In the genomic region with DNA sequence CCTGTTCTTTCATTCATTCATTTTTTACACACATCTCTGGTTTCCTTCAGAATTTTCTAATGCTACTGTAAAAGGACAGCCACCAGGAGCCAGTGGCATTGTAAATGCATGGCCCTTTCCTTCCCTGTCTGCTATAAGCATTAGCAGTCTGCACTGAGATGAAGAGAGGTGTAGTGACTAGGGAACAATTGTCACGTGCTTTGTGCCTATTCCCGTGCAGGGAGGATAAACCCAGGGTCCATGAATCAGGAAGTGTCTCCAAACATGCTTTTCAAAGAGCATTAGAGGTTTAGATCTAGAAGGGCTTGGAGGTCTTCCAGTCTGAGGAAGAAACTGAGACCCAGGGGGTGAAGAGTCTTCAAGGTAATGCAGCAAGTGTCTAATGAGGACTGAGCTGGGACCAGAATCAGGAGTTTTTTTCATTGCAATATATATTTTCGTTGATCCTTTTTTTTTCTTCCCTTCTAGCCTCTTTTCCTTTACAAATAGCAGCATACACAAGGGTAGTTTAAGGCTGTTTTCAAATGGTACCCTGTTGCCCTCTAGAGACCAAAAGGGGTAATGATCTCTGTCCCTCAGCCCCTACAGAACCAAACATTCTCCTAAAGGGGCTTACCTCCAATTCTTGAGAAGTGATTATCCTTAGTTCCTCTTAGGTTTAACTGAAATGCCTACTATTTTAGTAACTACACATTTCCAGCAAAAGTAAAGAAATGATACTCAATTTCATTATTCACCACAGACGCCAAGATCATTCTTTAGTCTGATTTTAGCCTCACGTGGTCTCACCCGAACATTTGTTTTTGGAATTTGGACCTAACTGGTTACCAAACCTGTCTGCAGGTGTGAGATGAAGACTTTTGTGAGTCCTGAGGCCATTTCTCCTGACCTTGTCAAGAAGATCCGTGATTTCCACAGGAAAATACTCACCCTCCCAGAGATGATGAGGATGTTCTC, we compare ENCODE assay signal across 9 cellular contexts. TPM values are rescaled to one million over a fixed set of nuclear protein-coding genes. Genes with fewer than 3 reads are reported as not detected.
DNase-seq lines count a peak whose midpoint lies in the region; ATAC-seq and TF ChIP-seq lines count a peak whose summit lies in the region.
"Had no signal": no experiment of that assay in that cellular context is flagged by ENCODE, and none has a peak within 500 bp of the region (broad histone marks: within the 10 kb centered on the region; RNA-seq: fewer than 3 reads in every experiment).

No MANE protein-coding gene starts in this region.

- no peaks in the 10 kb centered on the region for H4K20me1 ChIP-seq in osteoblast (ENCODE audit: insufficient read depth, low read length)

- H3K27me3 ChIP-seq in osteoblast (ENCODE audit: insufficient read depth, low read length) = peaks cover 78% of the 10 kb centered on the region

- CTCF ChIA-PET in activated naive CD4-positive, alpha-beta T cell treated with anti-CD3 and anti-CD28 coated beads, Interleukin-2, amount 10 ng/mL, durations not matched to agents 7 days and 5 days (lab: Charles Lee) = interaction anchor here (1.2 to 2.2 kb wide), 5 partner anchors 18 to 67 kb away, joined by 3 to 13 read pairs (median 6); no protein-coding TSS in a partner anchor

- no peak overlapping the region for H3K4me3 ChIP-seq in fibroblast of the aortic adventitia (ENCODE audit: low read depth, low read length)
- H3K4me3 ChIP-seq in osteoblast (ENCODE audit: insufficient read depth, low read length) = no peak overlapping the region

- H2AFZ ChIP-seq in osteoblast (ENCODE audit: low read length) = no peak overlapping the region

- no peak overlapping the region for H3K27ac ChIP-seq in osteoblast (ENCODE audit: low read depth, low read length)

- no peaks in the 10 kb centered on the region for H3K9me3 Mint-ChIP-seq in activated naive CD4-positive, alpha-beta T cell treated with anti-CD3 and anti-CD28 coated beads, Interleukin-2, amount 10 ng/mL, durations not matched to agents 7 days and 5 days
- H3K9me3 Mint-ChIP-seq: dendritic cell treated with granulocyte-macrophage colony-stimulating factor and Interleukin-4, amounts not matched to agents 40 ng/mL and 50 ng/mL, for 4 days had no signal

- H3K27me3 Mint-ChIP-seq in T-helper 17 cell = peaks cover 59% of the 10 kb centered on the region
- peaks cover 56% of the 10 kb centered on the region for H3K27me3 Mint-ChIP-seq in activated naive CD4-positive, alpha-beta T cell treated with anti-CD3 and anti-CD28 coated beads, Interleukin-2, amount 10 ng/mL, durations not matched to agents 7 days and 5 days

- TF ChIP-seq CTCF in fibroblast of the aortic adventitia (IDR thresholded peaks at IDR 0.05; ENCODE audit: insufficient read depth, low read length) = peak; percentile 94
- peak; percentile 91 for TF ChIP-seq CTCF in osteoblast (IDR thresholded peaks at IDR 0.05; ENCODE audit: extremely low read depth, low read depth, low read length)

- H3K4me2 ChIP-seq in osteoblast (ENCODE audit: insufficient read depth, low read length) = no peak overlapping the region

- H3K36me3 ChIP-seq in osteoblast (ENCODE audit: insufficient read depth, low read length) = no peaks in the 10 kb centered on the region

- no peak overlapping the region for H3K27ac Mint-ChIP-seq in T-helper 17 cell
- no peak overlapping the region for H3K27ac Mint-ChIP-seq in activated naive CD4-positive, alpha-beta T cell treated with anti-CD3 and anti-CD28 coated beads, Interleukin-2, amount 10 ng/mL, durations not matched to agents 7 days and 5 days
- H3K27ac Mint-ChIP-seq: dendritic cell treated with granulocyte-macrophage colony-stimulating factor and Interleukin-4, amounts not matched to agents 40 ng/mL and 50 ng/mL, for 4 days had no signal

- peak; percentile 64 to 83 for ATAC-seq in activated CD4-positive, CD25-positive, alpha-beta regulatory T cell treated with anti-CD3 and anti-CD28 coated beads, Interleukin-2, amount 50 U/mL, for 24 hours
- peak; percentile 78 for ATAC-seq in T-helper 17 cell

- H3K9me3 ChIP-seq in T-helper 17 cell (ENCODE audit: control insufficient read depth, low read length, poor library complexity, severe bottlenecking) (no peaks in the 10 kb centered on the region), osteoblast (ENCODE audit: low read depth, low read length) (no peaks in the 10 kb centered on the region)

- no peak overlapping the region for H3K4me3 Mint-ChIP-seq in T-helper 17 cell
- no peak overlapping the region for H3K4me3 Mint-ChIP-seq in activated naive CD4-positive, alpha-beta T cell treated with anti-CD3 and anti-CD28 coated beads, Interleukin-2, amount 10 ng/mL, durations not matched to agents 7 days and 5 days
- H3K4me3 Mint-ChIP-seq: dendritic cell treated with granulocyte-macrophage colony-stimulating factor and Interleukin-4, amounts not matched to agents 40 ng/mL and 50 ng/mL, for 4 days had no signal

- H3K4me1 ChIP-seq in osteoblast (ENCODE audit: insufficient read depth, low read length) = no peaks in the 10 kb centered on the region

- no peaks in the 10 kb centered on the region for H3K36me3 Mint-ChIP-seq in T-helper 17 cell (ENCODE audit: low read depth)
- no peaks in the 10 kb centered on the region for H3K36me3 Mint-ChIP-seq in activated naive CD4-positive, alpha-beta T cell treated with anti-CD3 and anti-CD28 coated beads, Interleukin-2, amount 10 ng/mL, durations not matched to agents 7 days and 5 days

- no peak for DNase-seq in activated CD4-positive, CD25-positive, alpha-beta regulatory T cell (lab: John Stamatoyannopoulos, UW)
- DNase-seq in LoVo (ENCODE audit: low spot score) (peak; percentile 59), T-helper 17 cell (no peak), fibroblast of the aortic adventitia (ENCODE audit: low read depth) (peak; percentile 79), osteoblast (ENCODE audit: insufficient read length, low spot score, missing footprints) (peak; percentile 87)
- no peak for DNase-seq in NK-92 treated with Interleukin-12 subunit alpha and Interleukin-12 subunit beta, amount 100 ng/mL, for 24 hours (lab: John Stamatoyannopoulos, UW)
- no peak for DNase-seq in activated naive CD4-positive, alpha-beta T cell treated with anti-CD3 and anti-CD28 coated beads, Interleukin-2, amount 10 ng/mL, durations not matched to agents 7 days and 5 days

- peaks cover 15% of the 10 kb centered on the region for H3K4me1 Mint-ChIP-seq in T-helper 17 cell
- peaks cover 21% of the 10 kb centered on the region for H3K4me1 Mint-ChIP-seq in activated naive CD4-positive, alpha-beta T cell treated with anti-CD3 and anti-CD28 coated beads, Interleukin-2, amount 10 ng/mL, durations not matched to agents 7 days and 5 days

- no peaks in the 10 kb centered on the region for H3K79me2 ChIP-seq in osteoblast (ENCODE audit: insufficient read depth, low read length)

RNA-seq across cellular contexts. Expression of a gene that starts 6.6 kb away (rescaled TPM):
- total RNA-seq in T-helper 17 cell (not detected), fibroblast of the aortic adventitia (ENCODE audit: low replicate concordance) (not detected in 2 replicates), osteoblast (not detected in 2 replicates)

RNA-seq across cellular contexts. Expression of a gene that starts 8.9 kb away (rescaled TPM):
- under 1 TPM in 1 of 2 donors, not detected in 1; 0.37 TPM for total RNA-seq in T-helper 17 cell
- total RNA-seq in fibroblast of the aortic adventitia (ENCODE audit: low replicate concordance) = not detected in 2 replicates
- total RNA-seq in osteoblast = not detected in 2 replicates

RNA-seq across cellular contexts. Expression of a gene that starts 34.0 kb away (rescaled TPM):
- total RNA-seq in T-helper 17 cell (1 to 10 TPM in 1 of 2 donors, under 1 TPM in 1; 0.22 to 3.5 TPM), fibroblast of the aortic adventitia (ENCODE audit: low replicate concordance) (not detected in 2 replicates), osteoblast (not detected in 2 replicates)

RNA-seq across cellular contexts. Expression of a gene that starts 43.3 kb away (rescaled TPM):
- total RNA-seq in T-helper 17 cell (10 to 100 TPM; 51.2 to 63.1 TPM), fibroblast of the aortic adventitia (ENCODE audit: low replicate concordance) (32.4 and 41.9 TPM in 2 replicates), osteoblast (20.6 and 29.3 TPM in 2 replicates)

RNA-seq across cellular contexts. Expression of a gene that starts 57.0 kb away (rescaled TPM):
- total RNA-seq in T-helper 17 cell (not detected), fibroblast of the aortic adventitia (ENCODE audit: low replicate concordance) (not detected in 2 replicates), osteoblast (not detected in 2 replicates)

Comparison
In these comparisons a context has a peak if more than half of its experiments do, and no peak if none do; other contexts are left out.
1. DNase-seq: peak in LoVo (single experiment), fibroblast of the aortic adventitia (single experiment) and osteoblast (single experiment); none in activated CD4-positive, CD25-positive, alpha-beta regulatory T cell (0 of 4), T-helper 17 cell (0 of 3), NK-92 treated with Interleukin-12 subunit alpha and Interleukin-12 subunit beta, amount 100 ng/mL, for 24 hours (single experiment) and activated naive CD4-positive, alpha-beta T cell treated with anti-CD3 and anti-CD28 coated beads, Interleukin-2, amount 10 ng/mL, durations not matched to agents 7 days and 5 days (single experiment).